Comparison of ENCODE assay signal across 8 cellular contexts in genomic region chr7:113421696-113422330, GRCh38.
DNase-seq lines count a peak whose midpoint lies in the region; ATAC-seq and TF ChIP-seq lines count a peak whose summit lies in the region.

No MANE protein-coding gene starts in this region.

- no peak overlapping the region for H3K4me3 ChIP-seq in OCI-LY1 (ENCODE audit: low read depth, low read length, poor library complexity, severe bottlenecking)
- H3K4me3 ChIP-seq in epithelial cell of proximal tubule (ENCODE audit: low read depth, low read length): no peak overlapping the region

- peaks cover 4% of the 10 kb centered on the region for H3K4me1 ChIP-seq in OCI-LY1 (ENCODE audit: insufficient read depth, low read length, severe bottlenecking)

- H3K27ac Mint-ChIP-seq in naive B cell: peak overlapping the region in 3 of 6 donors; percentile 0 to 75 (median 58)

- no peak overlapping the region for H3K4me3 Mint-ChIP-seq in naive B cell

- no peaks in the 10 kb centered on the region for H3K9me2 ChIP-seq in OCI-LY1 (ENCODE audit: low read depth, low read length)

- no peak overlapping the region for H3K27ac ChIP-seq in OCI-LY1 (ENCODE audit: low read depth, low read length, poor library complexity, severe bottlenecking)

- H3K36me3 Mint-ChIP-seq in naive B cell: no peaks in the 10 kb centered on the region

- ATAC-seq in GM21619 (IDR thresholded peaks at IDR 0.05; ENCODE audit: unreplicated experiment) (peak; percentile 100), naive B cell (ENCODE audit: low read depth in 2 of 2) (peak; percentile 94)

- peaks cover 0 to 5% (median 3%) of the 10 kb centered on the region in 3 donors for H3K27me3 Mint-ChIP-seq in naive B cell

- 0 out of 2 replicates have a peak overlapping the region, but pooled peaks have one; percentile 1 for H3K4me2 ChIP-seq in OCI-LY1 (ENCODE audit: low read length)

- H4K20me1 ChIP-seq in OCI-LY1 (ENCODE audit: insufficient read depth, low read length): no peaks in the 10 kb centered on the region

- peak overlapping the region; percentile 77 for H2AFZ ChIP-seq in OCI-LY1 (ENCODE audit: low read length)

- H3K27me3 ChIP-seq in OCI-LY1 (ENCODE audit: insufficient read depth, low read length): no peaks in the 10 kb centered on the region

- DNase-seq in DMS53 (lab: John Stamatoyannopoulos, UW) (peak; percentile 96), HuH-7.5 (ENCODE audit: low spot score) (peak; percentile 23), epithelial cell of proximal tubule (ENCODE audit: low read depth) (peak; percentile 42), naive B cell (peak; percentile 58)
- DNase-seq in activated CD8-positive, alpha-beta memory T cell treated with anti-CD3 and anti-CD28 coated beads, Interleukin-2, amount 50 U/mL, for 4 hours: peak; percentile 66
- peak; percentile 29 to 66 for DNase-seq in stimulated activated CD8-positive, alpha-beta memory T cell treated with anti-CD3 and anti-CD28 coated beads, Interleukin-7, amount 100 ng/mL, for 48 hours (ENCODE audit: extremely low read depth in 1 of 2, low read depth in 1 of 2)

- peaks cover 4 to 6% (median 5%) of the 10 kb centered on the region in 3 donors for H3K4me1 Mint-ChIP-seq in naive B cell

- no peaks in the 10 kb centered on the region for H3K79me2 ChIP-seq in OCI-LY1 (ENCODE audit: insufficient read depth, low read length)

- no peaks in the 10 kb centered on the region for H3K9me3 ChIP-seq in OCI-LY1 (ENCODE audit: low read length)

- H3K9me3 Mint-ChIP-seq in naive B cell: no peaks in the 10 kb centered on the region

- H3K9ac ChIP-seq in OCI-LY1 (ENCODE audit: low read length): no peak overlapping the region

- peak; percentile 99 for TF ChIP-seq CTCF in OCI-LY1 (IDR thresholded peaks at IDR 0.05; ENCODE audit: low read length)
- TF ChIP-seq CTCF in epithelial cell of proximal tubule (conservative IDR thresholded peaks at IDR 0.05; ENCODE audit: low read depth, low read length): peak; percentile 98

- no peaks in the 10 kb centered on the region for H3F3A ChIP-seq in OCI-LY1 (ENCODE audit: insufficient read depth, low read length)

- H3K36me3 ChIP-seq in OCI-LY1 (ENCODE audit: insufficient read depth, low read length): no peaks in the 10 kb centered on the region

Comparison
In these comparisons a context has a peak if more than half of its experiments do, and no peak if none do; other contexts are left out.
1. DNase-seq: peak in every context shown above with its lines; median percentile 96 in DMS53; 66 in activated CD8-positive, alpha-beta memory T cell treated with anti-CD3 and anti-CD28 coated beads, Interleukin-2, amount 50 U/mL, for 4 hours; 58 in naive B cell; 48 in stimulated activated CD8-positive, alpha-beta memory T cell treated with anti-CD3 and anti-CD28 coated beads, Interleukin-7, amount 100 ng/mL, for 48 hours; 42 in epithelial cell of proximal tubule; 23 in HuH-7.5.